ENCODE assay signal across 8 cellular contexts in the genomic region with DNA sequence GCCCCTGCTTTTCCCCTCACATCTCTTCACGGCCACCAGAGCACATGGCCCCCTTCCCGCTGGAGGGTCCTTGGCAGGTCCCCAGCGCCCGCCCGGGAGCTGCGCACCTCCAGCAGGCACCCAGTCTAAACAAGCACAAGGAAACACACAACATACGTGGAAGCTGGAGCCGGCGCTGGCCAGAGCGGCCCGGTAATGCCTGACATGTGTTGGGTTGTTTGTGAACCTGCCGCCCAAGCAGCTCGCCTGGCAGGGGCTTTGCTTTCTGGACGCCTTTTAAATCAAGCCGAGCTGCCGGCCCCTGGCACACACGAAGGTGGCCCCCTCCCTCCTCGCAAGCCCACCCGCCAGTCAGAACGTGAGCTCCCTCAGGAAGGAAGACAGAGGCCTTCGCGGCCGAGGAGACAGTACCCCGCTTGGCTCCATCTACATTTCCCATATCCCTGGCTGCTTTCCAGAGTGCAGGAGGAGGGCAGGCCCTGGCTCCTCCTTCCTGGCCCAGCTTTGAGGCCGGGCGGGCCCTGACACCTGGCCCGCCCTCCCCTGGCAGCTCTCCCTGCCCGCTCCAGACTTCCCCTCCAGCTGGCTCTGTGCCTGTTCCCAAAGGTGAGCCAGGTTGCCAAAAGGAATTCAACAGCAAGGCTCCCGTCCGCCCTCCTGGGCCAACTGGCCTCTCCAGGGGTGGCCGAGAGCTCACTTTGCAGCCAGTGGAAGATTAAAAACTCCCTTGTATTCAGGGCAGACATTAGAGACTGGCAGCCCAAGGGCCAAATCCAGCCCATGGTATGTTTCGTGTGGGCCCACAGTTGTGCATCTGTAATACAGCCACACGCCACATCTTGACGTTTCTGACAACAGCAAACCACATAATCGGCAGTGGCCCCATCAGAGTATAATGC. TPM values are rescaled to one million over a fixed set of nuclear protein-coding genes. Genes with fewer than 3 reads are reported as not detected.
A peak's percentile ranks its signal among the peaks of the same experiment; 100 is the strongest.
DNase-seq lines count a peak whose midpoint lies in the region; ATAC-seq and TF ChIP-seq lines count a peak whose summit lies in the region.

No MANE protein-coding gene starts in this region.

- peak; percentile 77 for DNase-seq in HK-2 (ENCODE audit: unreplicated experiment)
- peak; percentile 96 for DNase-seq in RWPE2 (ENCODE audit: low spot score)
- DNase-seq in cardiac muscle cell (ENCODE audit: low read depth in 1 of 2, low spot score in 1 of 2): peak; percentile 31 to 79
- DNase-seq in sigmoid colon: peak; percentile 87
- no peak for DNase-seq in islet precursor cell
- DNase-seq in Caco-2: no peak
- no peak for DNase-seq in T-helper 17 cell
- no peak for DNase-seq in activated CD8-positive, alpha-beta memory T cell treated with anti-CD3 and anti-CD28 coated beads, Interleukin-2, amount 10 ng/mL, durations not matched to agents 7 days and 5 days

- CTCF ChIA-PET in Caco-2 (lab: Charles Lee): no interaction called here
- CTCF ChIA-PET in activated CD8-positive, alpha-beta memory T cell treated with anti-CD3 and anti-CD28 coated beads, Interleukin-2, amount 10 ng/mL, durations not matched to agents 7 days and 5 days (lab: Charles Lee): no interaction called here

- H3K36me3 Mint-ChIP-seq in Caco-2 (ENCODE audit: insufficient read depth, unreplicated experiment) (peaks cover 21% of the 10 kb centered on the region), T-helper 17 cell (ENCODE audit: low read depth) (no peaks in the 10 kb centered on the region)
- no peaks in the 10 kb centered on the region for H3K36me3 Mint-ChIP-seq in activated CD8-positive, alpha-beta memory T cell treated with anti-CD3 and anti-CD28 coated beads, Interleukin-2, amount 10 ng/mL, durations not matched to agents 7 days and 5 days

- H3K27me3 Mint-ChIP-seq in Caco-2 (ENCODE audit: insufficient read depth, unreplicated experiment) (no peaks in the 10 kb centered on the region), T-helper 17 cell (no peaks in the 10 kb centered on the region)
- no peaks in the 10 kb centered on the region for H3K27me3 Mint-ChIP-seq in activated CD8-positive, alpha-beta memory T cell treated with anti-CD3 and anti-CD28 coated beads, Interleukin-2, amount 10 ng/mL, durations not matched to agents 7 days and 5 days

- POLR2A ChIA-PET in Caco-2 (lab: Charles Lee): no interaction called here

- H3K36me3 ChIP-seq in RWPE2 (ENCODE audit: low read depth): no peaks in the 10 kb centered on the region
- H3K36me3 ChIP-seq in cardiac muscle cell: no peaks in the 10 kb centered on the region
- peaks cover 0 to 10% (median 0%) of the 10 kb centered on the region in 4 donors for H3K36me3 ChIP-seq in sigmoid colon
- H3K36me3 ChIP-seq in Caco-2 (ENCODE audit: control insufficient read depth, insufficient read depth, low read length): no peaks in the 10 kb centered on the region

- 19 to 59% methylated on average over 35 of the region's 35 CpGs for WGBS in sigmoid colon, 2 donors

- no peaks in the 10 kb centered on the region for H3K27me3 ChIP-seq in RWPE2 (ENCODE audit: insufficient read depth, poor library complexity, severe bottlenecking)
- no peaks in the 10 kb centered on the region for H3K27me3 ChIP-seq in cardiac muscle cell
- H3K27me3 ChIP-seq in sigmoid colon: no peaks in the 10 kb centered on the region
- H3K27me3 ChIP-seq in Caco-2 (replicated peaks; ENCODE audit: control insufficient read depth, insufficient read depth, low read length): no peaks in the 10 kb centered on the region

- H3K27ac Mint-ChIP-seq in Caco-2 (ENCODE audit: unreplicated experiment) (no peak overlapping the region), T-helper 17 cell (no peak overlapping the region)
- H3K27ac Mint-ChIP-seq in activated CD8-positive, alpha-beta memory T cell treated with anti-CD3 and anti-CD28 coated beads, Interleukin-2, amount 10 ng/mL, durations not matched to agents 7 days and 5 days: no peak overlapping the region

- no peaks in the 10 kb centered on the region for H3K4me1 Mint-ChIP-seq in Caco-2 (ENCODE audit: low read depth, unreplicated experiment)
- no peaks in the 10 kb centered on the region for H3K4me1 Mint-ChIP-seq in T-helper 17 cell
- peaks cover 3% of the 10 kb centered on the region for H3K4me1 Mint-ChIP-seq in activated CD8-positive, alpha-beta memory T cell treated with anti-CD3 and anti-CD28 coated beads, Interleukin-2, amount 10 ng/mL, durations not matched to agents 7 days and 5 days

- no peaks in the 10 kb centered on the region for H3K9me3 Mint-ChIP-seq in Caco-2 (ENCODE audit: unreplicated experiment)
- no peaks in the 10 kb centered on the region for H3K9me3 Mint-ChIP-seq in activated CD8-positive, alpha-beta memory T cell treated with anti-CD3 and anti-CD28 coated beads, Interleukin-2, amount 10 ng/mL, durations not matched to agents 7 days and 5 days (ENCODE audit: low read depth)

- H3K4me3 Mint-ChIP-seq in Caco-2 (ENCODE audit: unreplicated experiment) (no peak overlapping the region), T-helper 17 cell (no peak overlapping the region)
- no peak overlapping the region for H3K4me3 Mint-ChIP-seq in activated CD8-positive, alpha-beta memory T cell treated with anti-CD3 and anti-CD28 coated beads, Interleukin-2, amount 10 ng/mL, durations not matched to agents 7 days and 5 days

- no peaks in the 10 kb centered on the region for H3K9me3 ChIP-seq in RWPE2 (ENCODE audit: severe bottlenecking)
- H3K9me3 ChIP-seq in cardiac muscle cell (ENCODE audit: low read depth): no peaks in the 10 kb centered on the region
- no peaks in the 10 kb centered on the region for H3K9me3 ChIP-seq in sigmoid colon
- H3K9me3 ChIP-seq in Caco-2: no peaks in the 10 kb centered on the region
- H3K9me3 ChIP-seq in T-helper 17 cell (ENCODE audit: control insufficient read depth, low read length, poor library complexity, severe bottlenecking): no peaks in the 10 kb centered on the region

- H3K4me3 ChIP-seq in RWPE2 (ENCODE audit: severe bottlenecking) (no peak overlapping the region), cardiac muscle cell (no peak overlapping the region), sigmoid colon (peak overlapping the region in 3 of 4 donors; percentile 4 to 24 (median 14)), Caco-2 (ENCODE audit: low read depth, low read length) (no peak overlapping the region)

- intact Hi-C loops in sigmoid colon (cut with DNase I): loop anchor here (5.0 kb wide), 1 partner anchor 60 kb away; no protein-coding TSS in a partner anchor
- intact Hi-C loops in Caco-2 (cut with micrococcal nuclease; ENCODE audit: unreplicated experiment): no loop called here

- no peak for TF ChIP-seq POLR2A in sigmoid colon (IDR thresholded peaks at IDR 0.05)

- TF ChIP-seq CTCF in RWPE2 (IDR thresholded peaks at IDR 0.05; ENCODE audit: poor library complexity, severe bottlenecking) (no peak), cardiac muscle cell (IDR thresholded peaks at IDR 0.05; ENCODE audit: low read depth, low read length) (no peak), sigmoid colon (IDR thresholded peaks at IDR 0.05) (no peak), Caco-2 (IDR thresholded peaks at IDR 0.05; ENCODE audit: insufficient read depth in 1 of 2, low read depth in 1 of 2, low read length in 1 of 2, severe bottlenecking in 1 of 2, unreplicated experiment in 1 of 2) (no peak)

- BruUV-seq in Caco-2 (replicated peaks; lab: Mats Ljungman, UMichigan): no TSS peak

- no peak for TF ChIP-seq EP300 in sigmoid colon (IDR thresholded peaks at IDR 0.05)

- ATAC-seq in RWPE2 (ENCODE audit: low read depth) (peak; percentile 70), T-helper 17 cell (no peak)
- ATAC-seq in activated CD8-positive, alpha-beta memory T cell treated with anti-CD3 and anti-CD28 coated beads, Interleukin-2, amount 10 ng/mL, durations not matched to agents 7 days and 5 days: no peak

- H3K4me1 ChIP-seq in RWPE2 (ENCODE audit: insufficient read depth, poor library complexity, severe bottlenecking): peaks cover 37% of the 10 kb centered on the region
- H3K4me1 ChIP-seq in cardiac muscle cell (ENCODE audit: low read depth): peaks cover 4% of the 10 kb centered on the region
- H3K4me1 ChIP-seq in sigmoid colon: peaks cover 0 to 25% (median 24%) of the 10 kb centered on the region in 4 donors
- no peaks in the 10 kb centered on the region for H3K4me1 ChIP-seq in Caco-2

- H3K27ac ChIP-seq in RWPE2 (ENCODE audit: poor library complexity, severe bottlenecking): peak overlapping the region; percentile 87
- H3K27ac ChIP-seq in cardiac muscle cell: no peak overlapping the region
- peak overlapping the region; percentile 59 to 78 (median 68) for H3K27ac ChIP-seq in sigmoid colon

RNA-seq across cellular contexts. Expression of a gene that starts 28.7 kb away (rescaled TPM):
- total RNA-seq in cardiac muscle cell: 0.07 and 0.09 TPM in 2 replicates
- polyA plus RNA-seq in cardiac muscle cell: 0.46 TPM in 1 of 2 replicates, not detected in the other
- 1 to 10 TPM in 2 of 4 donors, under 1 TPM in 2; 0.54 to 6.9 (median 1.0) TPM for total RNA-seq in sigmoid colon
- polyA plus RNA-seq in sigmoid colon: under 1 TPM in 1 of 3 donors, not detected in 2; 0.22 TPM
- 0.14 and 0.16 TPM in 2 replicates for total RNA-seq in Caco-2 (2022)
- not detected for total RNA-seq in T-helper 17 cell
- total RNA-seq in activated CD8-positive, alpha-beta memory T cell treated with anti-CD3 and anti-CD28 coated beads, Interleukin-2, amount 10 ng/mL, durations not matched to agents 7 days and 5 days: not detected

Comparison
In these comparisons a context has a peak if more than half of its experiments do, and no peak if none do; other contexts are left out.
1. DNase-seq: peak in HK-2 (single experiment), RWPE2 (single experiment), cardiac muscle cell (2 of 2) and sigmoid colon (single experiment); none in islet precursor cell (single experiment), Caco-2 (0 of 2), T-helper 17 cell (0 of 3) and activated CD8-positive, alpha-beta memory T cell treated with anti-CD3 and anti-CD28 coated beads, Interleukin-2, amount 10 ng/mL, durations not matched to agents 7 days and 5 days (single experiment).
2. H3K4me3 ChIP-seq: peak in sigmoid colon (3 of 4); none in RWPE2 (single experiment), cardiac muscle cell (single experiment) and Caco-2 (single experiment).